ENCODE assay signal across 8 cellular contexts in genomic region chrX:124388562-124388961, GRCh38. TPM values are rescaled to one million over a fixed set of nuclear protein-coding genes. Genes with fewer than 3 reads are reported as not detected.
DNase-seq lines count a peak whose midpoint lies in the region; ATAC-seq and TF ChIP-seq lines count a peak whose summit lies in the region.

No MANE protein-coding gene starts in this region.

- POLR2A ChIA-PET in Panc1 (lab: Charles Lee), result no interaction called here

- CTCF ChIA-PET in Panc1 (lab: Charles Lee), result no interaction called here

- no TSS peak for BruUV-seq in Panc1 (replicated peaks; lab: Mats Ljungman, UMichigan)

- no peak overlapping the region for H3K27ac ChIP-seq in Panc1 (ENCODE audit: low read length)
- H3K27ac ChIP-seq in ovary, result no peak overlapping the region
- H3K27ac ChIP-seq in vagina, result no peak overlapping the region

- ATAC-seq in GM19455 (IDR thresholded peaks at IDR 0.05; ENCODE audit: unreplicated experiment), result peak; percentile 50
- ATAC-seq in Panc1, result peak; percentile 79; the same call in 1 of the 2 replicates

- in situ Hi-C loops in KBM-7 (cut with MboI; ENCODE audit: low pct_unique_long_range_greater_than_20kb, low sequenced_read_pairs) (no loop called here), Panc1 (cut with HindIII; ENCODE audit: low pct_unique_long_range_greater_than_20kb, low sequenced_read_pairs) (no loop called here)

- WGBS in ovary, 3 donors, result 0 to 2% (median 1%) methylated on average over 2 of the region's 2 CpGs

- no peak for TF ChIP-seq EP300 in ovary (IDR thresholded peaks at IDR 0.05)

- peak; percentile 11 for DNase-seq in CMK (ENCODE audit: low read depth)
- peak; percentile 69 for DNase-seq in KBM-7
- peak; percentile 24 for DNase-seq in Panc1 (ENCODE audit: low read depth, low spot score)
- peak; percentile 61 to 66 for DNase-seq in activated T-cell treated with anti-CD3 and anti-CD28 coated beads, Interleukin-2, amount 50 U/mL, for 48 hours
- DNase-seq in fibroblast of pulmonary artery (ENCODE audit: low read depth), result peak; percentile 60
- DNase-seq in ovary, result peak; percentile 15 to 43 (median 28)
- no peak for DNase-seq in vagina (ENCODE audit: extremely low spot score in 2 of 2)

- H3K36me3 ChIP-seq in Panc1 (ENCODE audit: control insufficient read depth, insufficient read depth, low read length), result no peaks in the 10 kb centered on the region
- no peaks in the 10 kb centered on the region for H3K36me3 ChIP-seq in ovary
- no peaks in the 10 kb centered on the region for H3K36me3 ChIP-seq in vagina

- intact Hi-C loops in Panc1 (cut with micrococcal nuclease; ENCODE audit: unreplicated experiment) (loop anchor here (10.0 kb wide), 1 partner anchor 174 kb away; no protein-coding TSS in a partner anchor), ovary (cut with DNase I) (no loop called here), vagina (cut with DNase I) (no loop called here)

- H3K9me3 ChIP-seq in Panc1 (ENCODE audit: control insufficient read depth, insufficient read depth, low read depth, low read length) (no peaks in the 10 kb centered on the region), ovary (no peaks in the 10 kb centered on the region), vagina (no peaks in the 10 kb centered on the region)

- TF ChIP-seq CTCF in Panc1 (IDR thresholded peaks at IDR 0.05), result peak; percentile 86
- TF ChIP-seq CTCF in fibroblast of pulmonary artery (IDR thresholded peaks at IDR 0.05; ENCODE audit: low read length, missing control alignments), result peak; percentile 53
- peak in 2 of 3 donors; percentile 15 to 56 for TF ChIP-seq CTCF in ovary (IDR thresholded peaks at IDR 0.05)
- peak; percentile 39 to 47 (median 46) for TF ChIP-seq CTCF in vagina (IDR thresholded peaks at IDR 0.05)

- TF ChIP-seq POLR2A in ovary (IDR thresholded peaks at IDR 0.05), result no peak
- no peak for TF ChIP-seq POLR2A in vagina (IDR thresholded peaks at IDR 0.05)

- H3K27me3 ChIP-seq in Panc1 (ENCODE audit: control insufficient read depth, insufficient read depth, low read length), result peaks cover 4% of the 10 kb centered on the region
- H3K27me3 ChIP-seq in ovary, result no peaks in the 10 kb centered on the region
- no peaks in the 10 kb centered on the region for H3K27me3 ChIP-seq in vagina

- H3K4me3 ChIP-seq in Panc1 (ENCODE audit: low read depth in 2 of 2, low read length in 2 of 2), result no peak overlapping the region
- no peak overlapping the region for H3K4me3 ChIP-seq in fibroblast of pulmonary artery (replicated peaks; ENCODE audit: low read depth, low read length)
- no peak overlapping the region for H3K4me3 ChIP-seq in ovary
- H3K4me3 ChIP-seq in vagina, result no peak overlapping the region

- no peaks in the 10 kb centered on the region for H3K4me1 ChIP-seq in Panc1 (ENCODE audit: control insufficient read depth, insufficient read depth, low read length)
- H3K4me1 ChIP-seq in ovary (ENCODE audit: insufficient read depth), result no peaks in the 10 kb centered on the region
- no peaks in the 10 kb centered on the region for H3K4me1 ChIP-seq in vagina

RNA-seq across cellular contexts. Expression of gene SH2D1A, which starts 42.2 kb away (rescaled TPM):
- total RNA-seq in Panc1 (2021; ENCODE audit: unreplicated experiment) (0.21 TPM), ovary (under 1 TPM in 4 of 7 donors, not detected in 3; 0.12 to 0.87 (median 0.35) TPM), vagina (0.74 TPM)
- polyA plus RNA-seq in Panc1 (2012; ENCODE audit: insufficient read length), result not detected
- polyA plus RNA-seq in ovary, result under 1 TPM; 0.12 to 0.88 TPM

RNA-seq across cellular contexts. Expression of gene TEX13D, which starts 56.1 kb away (rescaled TPM):
- total RNA-seq in Panc1 (2021; ENCODE audit: unreplicated experiment) (not detected), ovary (not detected), vagina (not detected)
- not detected for polyA plus RNA-seq in Panc1 (2012; ENCODE audit: insufficient read length)
- not detected for polyA plus RNA-seq in ovary

Comparison
In these comparisons a context has a peak if more than half of its experiments do, and no peak if none do; other contexts are left out.
1. DNase-seq: peak in CMK (single experiment), KBM-7 (single experiment), Panc1 (single experiment), activated T-cell treated with anti-CD3 and anti-CD28 coated beads, Interleukin-2, amount 50 U/mL, for 48 hours (2 of 2), fibroblast of pulmonary artery (single experiment) and ovary (5 of 5); none in vagina (0 of 2).
2. CTCF ChIP-seq: peak in every context shown above with its lines; median percentile 86 in Panc1; 53 in fibroblast of pulmonary artery; 46 in vagina; 36 in ovary.